ENCODE assay signal across 8 cellular contexts in the genomic region with DNA sequence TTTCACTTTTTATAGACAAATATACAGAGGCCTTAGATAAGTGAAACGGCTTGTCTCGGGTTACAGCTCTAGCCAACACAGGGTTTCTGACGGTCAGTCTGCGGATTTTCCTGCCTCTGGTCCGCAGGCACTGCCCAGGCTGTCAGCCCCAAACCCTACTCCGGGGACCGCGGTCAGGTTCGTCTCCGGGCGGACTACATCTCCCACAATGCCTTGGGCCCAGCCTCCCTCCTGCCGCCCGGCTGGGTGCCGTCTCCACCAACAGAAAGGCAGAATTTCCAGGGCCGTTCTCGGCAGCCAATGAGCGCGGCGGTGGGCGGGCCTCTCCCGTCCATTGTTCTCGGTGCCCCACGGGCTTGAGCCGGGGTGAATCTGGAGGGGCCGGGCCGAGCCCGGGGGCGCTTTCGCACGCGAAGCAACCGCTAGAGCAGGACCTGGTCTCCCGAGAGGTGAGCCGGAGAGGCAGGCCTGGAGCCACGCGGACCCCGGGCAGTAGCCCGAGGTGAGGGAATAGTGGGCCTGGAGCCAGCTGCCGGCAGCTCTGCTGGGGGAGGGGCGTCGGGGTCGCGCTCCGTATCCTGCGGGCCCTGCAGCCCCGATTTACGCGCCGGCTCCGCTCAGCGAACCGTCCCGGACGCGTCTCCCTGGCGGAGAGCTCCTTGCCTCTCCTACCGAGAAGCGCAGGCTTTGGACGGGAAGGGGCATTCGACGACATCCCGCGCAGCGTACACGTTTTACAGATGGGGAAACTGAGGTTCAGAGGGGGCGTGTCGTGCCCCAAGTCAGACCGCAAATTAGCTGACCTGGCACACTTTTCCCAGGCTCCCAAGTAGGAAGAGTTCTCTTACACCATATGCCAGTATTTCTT. TPM values are rescaled to one million over a fixed set of nuclear protein-coding genes. Genes with fewer than 3 reads are reported as not detected.
DNase-seq lines count a peak whose midpoint lies in the region; ATAC-seq and TF ChIP-seq lines count a peak whose summit lies in the region.

Gene ZSCAN2, plus strand, starts transcription at position 323 of the 868 bp plus-strand sequence. CDS start 2,919 bp downstream, outside the sequence.

- TF ChIP-seq CTCF in right atrium auricular region (IDR thresholded peaks at IDR 0.05) (no peak), psoas muscle (IDR thresholded peaks at IDR 0.05) (no peak)

- peak within 1 kb of the TSS; percentile 66 to 85 for H3K27ac ChIP-seq in right atrium auricular region
- peak within 1 kb of the TSS; percentile 82 for H3K27ac ChIP-seq in psoas muscle
- no peak within 1 kb of the TSS for H3K27ac ChIP-seq in urinary bladder (ENCODE audit: low read depth)

- peaks cover 4% of the 10 kb centered on the region for H3K36me3 Mint-ChIP-seq in T-helper 17 cell (ENCODE audit: low read depth)

- H3K4me1 Mint-ChIP-seq in T-helper 17 cell, result peaks cover 58% of the 10 kb centered on the region

- peak within 1 kb of the TSS; percentile 96 for H3K4me3 Mint-ChIP-seq in T-helper 17 cell

- H3K27me3 ChIP-seq in right atrium auricular region (no peaks in the 10 kb centered on the region), psoas muscle (ENCODE audit: insufficient read depth in 3 of 3, low read length in 2 of 3) (no peaks in the 10 kb centered on the region)

- no peaks in the 10 kb centered on the region for H3K27me3 Mint-ChIP-seq in T-helper 17 cell

- peak within 1 kb of the TSS; percentile 82 to 96 for H3K4me3 ChIP-seq in right atrium auricular region
- H3K4me3 ChIP-seq in psoas muscle, result peak within 1 kb of the TSS; percentile 100
- peak within 1 kb of the TSS; percentile 81 for H3K4me3 ChIP-seq in urinary bladder (ENCODE audit: low read depth, low read length)

- peak; percentile 98 for ATAC-seq in GM18498 (IDR thresholded peaks at IDR 0.05; ENCODE audit: unreplicated experiment)
- ATAC-seq in HG02938 (IDR thresholded peaks at IDR 0.05; ENCODE audit: unreplicated experiment), result peak; percentile 90
- peak; percentile 97 for ATAC-seq in T-helper 17 cell
- peak; percentile 97 to 99 (median 98) for ATAC-seq in psoas muscle

- H3K27ac Mint-ChIP-seq in T-helper 17 cell, result peak within 1 kb of the TSS; percentile 65

- intact Hi-C loops in psoas muscle (cut with DNase I), result loop anchor here (2.0 to 10.0 kb wide), 3 partner anchors 30 to 114 kb away; partner anchors contain the start of genes SEC11A (in 1 of the 2) and WDR73 (in 1 of the 2)

- no peaks in the 10 kb centered on the region for H3K9me3 ChIP-seq in T-helper 17 cell (ENCODE audit: control insufficient read depth, low read length, poor library complexity, severe bottlenecking)
- H3K9me3 ChIP-seq in right atrium auricular region, result no peaks in the 10 kb centered on the region
- H3K9me3 ChIP-seq in psoas muscle, result no peaks in the 10 kb centered on the region

- WGBS in psoas muscle, 3 donors, result 0 to 1% (median 0%) methylated on average over 61 to 68 of the region's 68 CpGs
- under 1% methylated on average over 68 of the region's 68 CpGs for WGBS in urinary bladder

- H3K36me3 ChIP-seq in right atrium auricular region (no peaks in the 10 kb centered on the region), psoas muscle (ENCODE audit: insufficient read depth in 1 of 2, low read depth in 1 of 2) (peaks cover 0 to 14% of the 10 kb centered on the region in 2 donors), urinary bladder (ENCODE audit: insufficient read depth) (no peaks in the 10 kb centered on the region)

- H3K4me1 ChIP-seq in right atrium auricular region, result peaks cover 0 to 9% of the 10 kb centered on the region in 2 donors
- H3K4me1 ChIP-seq in psoas muscle, result no peaks in the 10 kb centered on the region
- H3K4me1 ChIP-seq in urinary bladder (ENCODE audit: insufficient read depth), result peaks cover 2% of the 10 kb centered on the region

- peak; percentile 83 for DNase-seq in NCI-H1694 treated with DMSO at 0.1 percent for 48 hours (lab: John Stamatoyannopoulos, UW)
- peak; percentile 87 to 88 (median 87) for DNase-seq in T-helper 17 cell
- peak; percentile 62 to 97 (median 93) for DNase-seq in anterior cingulate cortex (lab: John Stamatoyannopoulos, UW)
- peak; percentile 97 for DNase-seq in right atrium auricular region (ENCODE audit: low spot score)
- peak; percentile 96 to 97 for DNase-seq in psoas muscle

RNA-seq across cellular contexts. Expression of gene ZSCAN2, which starts in this region (rescaled TPM):
- total RNA-seq in T-helper 17 cell, result 1 to 10 TPM; 3.6 to 4.1 TPM
- total RNA-seq in right atrium auricular region, result 1 to 10 TPM; 4.9 to 5.6 TPM
- 1 to 10 TPM; 3.3 to 5.4 (median 4.4) TPM for total RNA-seq in psoas muscle
- polyA plus RNA-seq in psoas muscle, result 1 to 10 TPM; 3.5 to 9.6 (median 3.6) TPM
- 11.7 TPM for total RNA-seq in urinary bladder
- 6.6 TPM for polyA plus RNA-seq in urinary bladder
